In genomic region chr17:71163121-71163812, GRCh38 we compare ENCODE assay signal across 10 cellular contexts.
DNase-seq lines count a peak whose midpoint lies in the region; ATAC-seq and TF ChIP-seq lines count a peak whose summit lies in the region.
"Had no signal": no experiment of that assay in that cellular context is flagged by ENCODE, and none has a peak within 500 bp of the region (broad histone marks: within the 10 kb centered on the region; RNA-seq: fewer than 3 reads in every experiment).

No MANE protein-coding gene starts in this region.

- H3K4me3 Mint-ChIP-seq in WTC11 = no peak overlapping the region
- H3K4me3 Mint-ChIP-seq: T-helper 2 cell treated with Interferon-gamma antibody and Interleukin-4, amounts not matched to agents 5 μg/mL and 100 μg/mL, for 36 hours had no signal

- CTCF ChIA-PET in WTC11 (lab: Charles Lee) = no interaction called here

- no peak overlapping the region for H3K4me3 ChIP-seq in hepatocyte

- DNase-seq in A172 (ENCODE audit: low spot score) (peak; percentile 48), NCI-H1092 treated with DMSO at 0.1 percent for 48 hours (lab: John Stamatoyannopoulos, UW) (peak; percentile 100), NCI-H526 treated with DMSO at 0.1 percent for 48 hours (lab: John Stamatoyannopoulos, UW) (peak; percentile 93), hepatocyte (ENCODE audit: low spot score) (peak; percentile 10), WTC11 (ENCODE audit: low spot score) (no peak), GOT3 (lab: John Stamatoyannopoulos, UW) (no peak)
- DNase-seq in activated CD8-positive, alpha-beta memory T cell treated with anti-CD3 and anti-CD28 coated beads, Interleukin-2, amount 50 U/mL, for 48 hours = no peak
- DNase-seq: activated CD8-positive, alpha-beta memory T cell treated with anti-CD3 and anti-CD28 coated beads, Interleukin-2, amount 50 U/mL, for 4 hours had no signal

- H3K4me1 Mint-ChIP-seq in WTC11 = no peaks in the 10 kb centered on the region

- no peaks in the 10 kb centered on the region for H3K36me3 ChIP-seq in hepatocyte (replicated peaks; ENCODE audit: insufficient read depth, low read depth)

- no peaks in the 10 kb centered on the region for H3K79me2 ChIP-seq in hepatocyte

- H3K4me2 ChIP-seq in hepatocyte = no peak overlapping the region

- no peak overlapping the region for H2AFZ ChIP-seq in hepatocyte

- no peaks in the 10 kb centered on the region for H4K20me1 ChIP-seq in hepatocyte (ENCODE audit: insufficient read depth, poor library complexity, severe bottlenecking)

- 71% methylated on average over 6 of the region's 6 CpGs for WGBS in hepatocyte (ENCODE audit: low lambda C conversion rate, missing lambda C conversion rate)

- ATAC-seq in WTC11 = no peak
- no peak for ATAC-seq in GM21423 (IDR thresholded peaks at IDR 0.05; ENCODE audit: unreplicated experiment)

- H3K27me3 Mint-ChIP-seq in WTC11 (ENCODE audit: low read depth) = no peaks in the 10 kb centered on the region

- H3K36me3 Mint-ChIP-seq in WTC11 = no peaks in the 10 kb centered on the region

- H3K27ac ChIP-seq in hepatocyte = no peak overlapping the region

- H3K9me3 Mint-ChIP-seq in WTC11 = no peaks in the 10 kb centered on the region

- POLR2A ChIA-PET in WTC11 (lab: Charles Lee) = interaction anchor here (0.7 kb wide), 1 partner anchor 406 kb away, joined by 5 read pairs; no protein-coding TSS in a partner anchor

- no peaks in the 10 kb centered on the region for H3K9me3 ChIP-seq in hepatocyte (ENCODE audit: low read depth)

- no peaks in the 10 kb centered on the region for H3K4me1 ChIP-seq in hepatocyte (ENCODE audit: insufficient read depth)

- H3K27me3 ChIP-seq in hepatocyte = peaks cover 7% of the 10 kb centered on the region

- H3K27ac Mint-ChIP-seq in WTC11 = no peak overlapping the region
- H3K27ac Mint-ChIP-seq: T-helper 2 cell treated with Interferon-gamma antibody and Interleukin-4, amounts not matched to agents 5 μg/mL and 100 μg/mL, for 36 hours had no signal

- TF ChIP-seq CTCF in hepatocyte (IDR thresholded peaks at IDR 0.05; ENCODE audit: poor library complexity) (no peak), WTC11 (IDR thresholded peaks at IDR 0.05) (no peak)

- no peaks in the 10 kb centered on the region for H3K9me2 ChIP-seq in hepatocyte (replicated peaks; ENCODE audit: insufficient read depth)

TF ChIP-seq in WTC11, 78 proteins besides CTCF, POLR2A, EP300 and RAD21:
- TF ChIP-seq ZNF532 (CRISPR knock-in tag; IDR thresholded peaks at IDR 0.05; ENCODE audit: borderline replicate concordance) (no peak), ATF3 (CRISPR knock-in tag; conservative IDR thresholded peaks at IDR 0.05) (no peak), ZNF425 (CRISPR knock-in tag; conservative IDR thresholded peaks at IDR 0.05) (no peak), TEAD1 (CRISPR knock-in tag; IDR thresholded peaks at IDR 0.05) (no peak), ZNF138 (CRISPR knock-in tag; conservative IDR thresholded peaks at IDR 0.05) (no peak)

Comparison
In these comparisons a context has a peak if more than half of its experiments do, and no peak if none do; other contexts are left out.
1. DNase-seq: peak in A172 (single experiment), NCI-H1092 treated with DMSO at 0.1 percent for 48 hours (single experiment), NCI-H526 treated with DMSO at 0.1 percent for 48 hours (single experiment) and hepatocyte (single experiment); none in WTC11 (single experiment), activated CD8-positive, alpha-beta memory T cell treated with anti-CD3 and anti-CD28 coated beads, Interleukin-2, amount 50 U/mL, for 48 hours (single experiment) and GOT3 (single experiment).